In the genomic region with DNA sequence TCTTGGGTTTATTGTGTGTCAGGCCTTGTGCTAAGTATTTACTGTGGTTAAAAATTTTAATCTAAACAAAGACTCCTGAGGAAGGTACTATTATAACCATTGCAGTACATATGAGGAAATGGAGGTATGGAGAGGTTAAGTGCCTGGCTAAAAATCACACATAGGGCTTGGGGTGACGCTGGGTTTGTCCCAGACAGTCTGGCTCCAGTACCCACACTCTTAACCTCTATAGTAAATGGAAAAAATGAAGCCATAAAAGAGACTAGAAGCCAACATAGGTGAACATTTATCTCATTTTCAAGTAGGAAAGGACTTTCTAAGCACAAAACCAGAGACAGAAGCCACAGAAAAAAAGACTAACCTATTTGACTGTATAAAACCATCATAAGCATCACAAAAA, we compare ENCODE assay signal across 27 cellular contexts. TPM values are rescaled to one million over a fixed set of nuclear protein-coding genes. Genes with fewer than 3 reads are reported as not detected.
A peak's percentile ranks its signal among the peaks of the same experiment; 100 is the strongest.
DNase-seq lines count a peak whose midpoint lies in the region; ATAC-seq, FAIRE-seq and TF ChIP-seq lines count a peak whose summit lies in the region.
"Had no signal": no experiment of that assay in that cellular context is flagged by ENCODE, and none has a peak within 500 bp of the region (broad histone marks: within the 10 kb centered on the region; RNA-seq: fewer than 3 reads in every experiment).

No MANE protein-coding gene starts in this region.

- H3K27me3 ChIP-seq in pancreas, result no peaks in the 10 kb centered on the region
- H3K27me3 ChIP-seq: BE2C had no signal

- H3K4me3 Mint-ChIP-seq in activated CD4-positive, alpha-beta T cell treated with anti-CD3 and anti-CD28 coated beads, Interleukin-2, amount 10 ng/mL, durations not matched to agents 24 days and 14 days, result peak overlapping the region; percentile 80
- no peak overlapping the region for H3K4me3 Mint-ChIP-seq in activated naive CD4-positive, alpha-beta T cell treated with anti-CD3 and anti-CD28 coated beads, Interleukin-2, amount 50 U/mL, for 24 hours
- peak overlapping the region; percentile 91 for H3K4me3 Mint-ChIP-seq in activated T-helper 17 cell treated with anti-CD3 and anti-CD28 coated beads, Interleukin-2, amount 50 U/mL, for 72 hours
- peak overlapping the region; percentile 55 for H3K4me3 Mint-ChIP-seq in stimulated activated naive CD8-positive, alpha-beta T cell treated with anti-CD3 and anti-CD28 coated beads, Interleukin-15, Interleukin-2, amounts not matched to agents 100 ng/mL and 50 ng/mL, for 24 hours
- H3K4me3 Mint-ChIP-seq: CD8-positive, alpha-beta T cell had no signal

- H3K4me3 ChIP-seq in pancreas, result no peak overlapping the region
- H3K4me3 ChIP-seq: GM12878, GM23248 had no signal

- no peaks in the 10 kb centered on the region for H3K36me3 ChIP-seq in pancreas
- H3K36me3 ChIP-seq: BE2C had no signal

- no peaks in the 10 kb centered on the region for H3K9me3 Mint-ChIP-seq in activated CD4-positive, alpha-beta T cell treated with anti-CD3 and anti-CD28 coated beads, Interleukin-2, amount 10 ng/mL, durations not matched to agents 24 days and 14 days
- H3K9me3 Mint-ChIP-seq in activated naive CD4-positive, alpha-beta T cell treated with anti-CD3 and anti-CD28 coated beads, Interleukin-2, amount 50 U/mL, for 24 hours, result no peaks in the 10 kb centered on the region
- no peaks in the 10 kb centered on the region for H3K9me3 Mint-ChIP-seq in activated T-helper 17 cell treated with anti-CD3 and anti-CD28 coated beads, Interleukin-2, amount 50 U/mL, for 72 hours
- H3K9me3 Mint-ChIP-seq in stimulated activated naive CD8-positive, alpha-beta T cell treated with anti-CD3 and anti-CD28 coated beads, Interleukin-15, Interleukin-2, amounts not matched to agents 100 ng/mL and 50 ng/mL, for 24 hours, result no peaks in the 10 kb centered on the region
- H3K9me3 Mint-ChIP-seq: CD8-positive, alpha-beta T cell had no signal

- no peaks in the 10 kb centered on the region for H3K9me3 ChIP-seq in pancreas
- H3K9me3 ChIP-seq: BE2C had no signal

- peaks cover 45% of the 10 kb centered on the region for H3K4me1 Mint-ChIP-seq in activated CD4-positive, alpha-beta T cell treated with anti-CD3 and anti-CD28 coated beads, Interleukin-2, amount 10 ng/mL, durations not matched to agents 24 days and 14 days
- H3K4me1 Mint-ChIP-seq in activated naive CD4-positive, alpha-beta T cell treated with anti-CD3 and anti-CD28 coated beads, Interleukin-2, amount 50 U/mL, for 24 hours, result peaks cover 48% of the 10 kb centered on the region
- peaks cover 31% of the 10 kb centered on the region for H3K4me1 Mint-ChIP-seq in activated T-helper 17 cell treated with anti-CD3 and anti-CD28 coated beads, Interleukin-2, amount 50 U/mL, for 72 hours
- H3K4me1 Mint-ChIP-seq in stimulated activated naive CD8-positive, alpha-beta T cell treated with anti-CD3 and anti-CD28 coated beads, Interleukin-15, Interleukin-2, amounts not matched to agents 100 ng/mL and 50 ng/mL, for 24 hours (ENCODE audit: low read depth), result peaks cover 49% of the 10 kb centered on the region

- peak; percentile 31 for ATAC-seq in activated T-helper 17 cell treated with anti-CD3 and anti-CD28 coated beads, Interleukin-2, amount 50 U/mL, for 72 hours (replicated peaks)
- no peak for ATAC-seq in pancreas
- ATAC-seq: CD8-positive, alpha-beta T cell; GM12878; PC-3 had no signal

- H3K36me3 Mint-ChIP-seq in activated CD4-positive, alpha-beta T cell treated with anti-CD3 and anti-CD28 coated beads, Interleukin-2, amount 10 ng/mL, durations not matched to agents 24 days and 14 days (ENCODE audit: low read depth), result peaks cover 3% of the 10 kb centered on the region
- H3K36me3 Mint-ChIP-seq in activated naive CD4-positive, alpha-beta T cell treated with anti-CD3 and anti-CD28 coated beads, Interleukin-2, amount 50 U/mL, for 24 hours, result no peaks in the 10 kb centered on the region
- H3K36me3 Mint-ChIP-seq in activated T-helper 17 cell treated with anti-CD3 and anti-CD28 coated beads, Interleukin-2, amount 50 U/mL, for 72 hours (ENCODE audit: low read depth), result peaks cover 65% of the 10 kb centered on the region
- no peaks in the 10 kb centered on the region for H3K36me3 Mint-ChIP-seq in stimulated activated naive CD8-positive, alpha-beta T cell treated with anti-CD3 and anti-CD28 coated beads, Interleukin-15, Interleukin-2, amounts not matched to agents 100 ng/mL and 50 ng/mL, for 24 hours (ENCODE audit: low read depth)
- H3K36me3 Mint-ChIP-seq: CD8-positive, alpha-beta T cell had no signal

- no peaks in the 10 kb centered on the region for H3K4me1 ChIP-seq in pancreas
- H3K4me1 ChIP-seq: BE2C had no signal

- 68 to 71% methylated on average over 1 of the region's 1 CpG for WGBS in pancreas, 2 donors

- no peaks in the 10 kb centered on the region for H3K27me3 Mint-ChIP-seq in activated CD4-positive, alpha-beta T cell treated with anti-CD3 and anti-CD28 coated beads, Interleukin-2, amount 10 ng/mL, durations not matched to agents 24 days and 14 days
- no peaks in the 10 kb centered on the region for H3K27me3 Mint-ChIP-seq in activated naive CD4-positive, alpha-beta T cell treated with anti-CD3 and anti-CD28 coated beads, Interleukin-2, amount 50 U/mL, for 24 hours
- no peaks in the 10 kb centered on the region for H3K27me3 Mint-ChIP-seq in activated T-helper 17 cell treated with anti-CD3 and anti-CD28 coated beads, Interleukin-2, amount 50 U/mL, for 72 hours
- H3K27me3 Mint-ChIP-seq in stimulated activated naive CD8-positive, alpha-beta T cell treated with anti-CD3 and anti-CD28 coated beads, Interleukin-15, Interleukin-2, amounts not matched to agents 100 ng/mL and 50 ng/mL, for 24 hours, result no peaks in the 10 kb centered on the region

- intact Hi-C loops in activated CD4-positive, alpha-beta T cell treated with anti-CD3 and anti-CD28 coated beads, Interleukin-2, amount 10 ng/mL, durations not matched to agents 24 days and 14 days (cut with micrococcal nuclease), result no loop called here
- intact Hi-C loops in pancreas (cut with DNase I), result no loop called here

- peak overlapping the region; percentile 22 for H3K27ac Mint-ChIP-seq in activated CD4-positive, alpha-beta T cell treated with anti-CD3 and anti-CD28 coated beads, Interleukin-2, amount 10 ng/mL, durations not matched to agents 24 days and 14 days
- H3K27ac Mint-ChIP-seq in activated naive CD4-positive, alpha-beta T cell treated with anti-CD3 and anti-CD28 coated beads, Interleukin-2, amount 50 U/mL, for 24 hours, result peak overlapping the region; percentile 66
- peak overlapping the region; percentile 91 for H3K27ac Mint-ChIP-seq in activated T-helper 17 cell treated with anti-CD3 and anti-CD28 coated beads, Interleukin-2, amount 50 U/mL, for 72 hours
- H3K27ac Mint-ChIP-seq in stimulated activated naive CD8-positive, alpha-beta T cell treated with anti-CD3 and anti-CD28 coated beads, Interleukin-15, Interleukin-2, amounts not matched to agents 100 ng/mL and 50 ng/mL, for 24 hours, result peak overlapping the region; percentile 61
- H3K27ac Mint-ChIP-seq: CD8-positive, alpha-beta T cell had no signal

- H3K27ac ChIP-seq in pancreas, result no peak overlapping the region
- H3K27ac ChIP-seq: GM23248, RWPE1 had no signal

- no peak for DNase-seq in activated CD4-positive, alpha-beta T cell treated with anti-CD3 and anti-CD28 coated beads, Interleukin-2, amount 10 ng/mL, durations not matched to agents 24 days and 14 days
- DNase-seq in activated CD4-positive, alpha-beta T cell treated with anti-CD3 and anti-CD28 coated beads for 4 hours, result no peak
- no peak for DNase-seq in activated naive CD4-positive, alpha-beta T cell treated with anti-CD3 and anti-CD28 coated beads, Interleukin-2, amount 50 U/mL, for 16 hours
- DNase-seq in NCI-H226 (no peak), pancreas (no peak)
- DNase-seq: BE2C; CD8-positive, alpha-beta T cell; DMS53; EL; GM23248; HCEC 1CT; IMR-90; Karpas-422; NCI-H1048; NCI-H1436 treated with DMSO at 0.1 percent for 48 hours; NCI-H2029; NCI-H526; PC-3 had no signal

- no peak for TF ChIP-seq CTCF in pancreas (IDR thresholded peaks at IDR 0.05)

- no peak for FAIRE-seq in pancreas (lab: Jason Lieb, UNC)
- FAIRE-seq: A204.1, GM12878, GM19239, HTR-8/SVneo had no signal

RNA-seq across cellular contexts. Expression of gene FOXP3, which starts 1.9 kb away (rescaled TPM):
- total RNA-seq in activated CD4-positive, alpha-beta T cell treated with anti-CD3 and anti-CD28 coated beads, Interleukin-2, amount 10 ng/mL, durations not matched to agents 24 days and 14 days, result 13.1 and 14.2 TPM in 2 replicates
- 100 to 1,000 TPM in 1 of 2 donors, 10 to 100 TPM in 1; 80.4 to 109 TPM for total RNA-seq in activated T-helper 17 cell treated with anti-CD3 and anti-CD28 coated beads, Interleukin-2, amount 50 U/mL, for 72 hours
- under 1 TPM in 2 of 6 donors, not detected in 4; 0.04 to 0.12 TPM for total RNA-seq in pancreas
- under 1 TPM in 1 of 2 donors, not detected in 1; 0.16 TPM for polyA plus RNA-seq in pancreas
- total RNA-seq: GM23248, IMR-90, PC-3 had no signal

RNA-seq across cellular contexts. Expression of gene PPP1R3F, which starts 7.0 kb away (rescaled TPM):
- 6.3 and 8.3 TPM in 2 replicates for total RNA-seq in activated CD4-positive, alpha-beta T cell treated with anti-CD3 and anti-CD28 coated beads, Interleukin-2, amount 10 ng/mL, durations not matched to agents 24 days and 14 days
- total RNA-seq in activated T-helper 17 cell treated with anti-CD3 and anti-CD28 coated beads, Interleukin-2, amount 50 U/mL, for 72 hours, result 1 to 10 TPM; 6.6 to 8.8 TPM
- total RNA-seq in pancreas, result 1 to 10 TPM; 1.1 to 2.8 (median 1.6) TPM
- polyA plus RNA-seq in pancreas, result 1 to 10 TPM; 2.9 to 5.6 TPM

RNA-seq across cellular contexts. Expression of gene CCDC22, which starts 27.3 kb away (rescaled TPM):
- 25.6 and 25.8 TPM in 2 replicates for total RNA-seq in activated CD4-positive, alpha-beta T cell treated with anti-CD3 and anti-CD28 coated beads, Interleukin-2, amount 10 ng/mL, durations not matched to agents 24 days and 14 days
- 10 to 100 TPM; 21.7 to 33.0 TPM for total RNA-seq in activated T-helper 17 cell treated with anti-CD3 and anti-CD28 coated beads, Interleukin-2, amount 50 U/mL, for 72 hours
- total RNA-seq in pancreas, result 10 to 100 TPM in 1 of 6 donors, 1 to 10 TPM in 5; 6.2 to 11.4 (median 8.6) TPM
- 10 to 100 TPM in 1 of 2 donors, 1 to 10 TPM in 1; 9.3 to 13.8 TPM for polyA plus RNA-seq in pancreas

RNA-seq across cellular contexts. Expression of gene CACNA1F, which starts 29.5 kb away (rescaled TPM):
- 0.07 and 0.14 TPM in 2 replicates for total RNA-seq in activated CD4-positive, alpha-beta T cell treated with anti-CD3 and anti-CD28 coated beads, Interleukin-2, amount 10 ng/mL, durations not matched to agents 24 days and 14 days
- 1 to 10 TPM in 1 of 2 donors, under 1 TPM in 1; 0.82 to 6.2 TPM for total RNA-seq in activated T-helper 17 cell treated with anti-CD3 and anti-CD28 coated beads, Interleukin-2, amount 50 U/mL, for 72 hours
- total RNA-seq in pancreas, result under 1 TPM; 0.03 to 0.87 (median 0.18) TPM
- under 1 TPM; 0.23 to 0.30 TPM for polyA plus RNA-seq in pancreas
- total RNA-seq: GM23248, IMR-90, MCF 10A, PC-3 had no signal
- polyA plus RNA-seq: GM23248, IMR-90 had no signal

RNA-seq across cellular contexts. Expression of gene GAGE10, which starts 40.8 kb away (rescaled TPM):
- total RNA-seq in activated CD4-positive, alpha-beta T cell treated with anti-CD3 and anti-CD28 coated beads, Interleukin-2, amount 10 ng/mL, durations not matched to agents 24 days and 14 days, result not detected in 2 replicates
- total RNA-seq in activated T-helper 17 cell treated with anti-CD3 and anti-CD28 coated beads, Interleukin-2, amount 50 U/mL, for 72 hours, result not detected
- total RNA-seq in pancreas, result not detected
- not detected for polyA plus RNA-seq in pancreas
- total RNA-seq: CD8-positive, alpha-beta T cell; GM12878; GM23248; IMR-90; MCF 10A; PC-3 had no signal
- polyA plus RNA-seq: GM12878, GM23248, IMR-90 had no signal

Comparison
In these comparisons a context has a peak if more than half of its experiments do, and no peak if none do; other contexts are left out.
1. H3K27ac Mint-ChIP-seq: peak in every context shown above with its lines; median percentile 91 in activated T-helper 17 cell treated with anti-CD3 and anti-CD28 coated beads, Interleukin-2, amount 50 U/mL, for 72 hours; 66 in activated naive CD4-positive, alpha-beta T cell treated with anti-CD3 and anti-CD28 coated beads, Interleukin-2, amount 50 U/mL, for 24 hours; 61 in stimulated activated naive CD8-positive, alpha-beta T cell treated with anti-CD3 and anti-CD28 coated beads, Interleukin-15, Interleukin-2, amounts not matched to agents 100 ng/mL and 50 ng/mL, for 24 hours; 22 in activated CD4-positive, alpha-beta T cell treated with anti-CD3 and anti-CD28 coated beads, Interleukin-2, amount 10 ng/mL, durations not matched to agents 24 days and 14 days.
2. RNA of gene FOXP3, which starts 1.9 kb away (total RNA-seq): 80.4 to 109 TPM in activated T-helper 17 cell treated with anti-CD3 and anti-CD28 coated beads, Interleukin-2, amount 50 U/mL, for 72 hours and 13.1 to 14.2 TPM in activated CD4-positive, alpha-beta T cell treated with anti-CD3 and anti-CD28 coated beads, Interleukin-2, amount 10 ng/mL, durations not matched to agents 24 days and 14 days; 0.04 to 0.12 TPM in pancreas; every median in the first group is over 10 times any median in the second.